ENCODE assay signal across 21 cellular contexts in genomic region chr2:157184161-157184910, GRCh38.
DNase-seq lines count a peak whose midpoint lies in the region; ATAC-seq and TF ChIP-seq lines count a peak whose summit lies in the region.
"Had no signal": no experiment of that assay in that cellular context is flagged by ENCODE, and none has a peak within 500 bp of the region (broad histone marks: within the 10 kb centered on the region; RNA-seq: fewer than 3 reads in every experiment).

No MANE protein-coding gene starts in this region.

- H3K9me3 ChIP-seq in SK-N-SH (no peaks in the 10 kb centered on the region), transverse colon (no peaks in the 10 kb centered on the region)

- H3K36me3 ChIP-seq in SK-N-SH (replicated peaks in 1 of 2; ENCODE audit: control insufficient read depth in 1 of 2, insufficient read depth in 2 of 2, low read length in 1 of 2) (no peaks in the 10 kb centered on the region), transverse colon (no peaks in the 10 kb centered on the region)

- no peaks in the 10 kb centered on the region for H3K9me2 ChIP-seq in SK-N-SH

- no peak for TF ChIP-seq RAD21 in SK-N-SH (IDR thresholded peaks at IDR 0.05; ENCODE audit: low read length)

- POLR2A ChIA-PET in SK-N-SH (lab: Yijun Ruan, JAX): no interaction called here

- in situ Hi-C loops in astrocyte of the spinal cord (cut with HindIII; ENCODE audit: low sequenced_read_pairs): no loop called here
- in situ Hi-C loops in transverse colon (cut with MboI; ENCODE audit: low pct_ligation_motif_present in 1 of 4, low pct_unique_long_range_greater_than_20kb in 1 of 4, low sequenced_read_pairs in 3 of 4): loop anchor here in 2 of 4 donors (25.0 kb wide), 1 partner anchor 1797 kb away; no protein-coding TSS in a partner anchor

- no peak for TF ChIP-seq POLR2A in transverse colon (IDR thresholded peaks at IDR 0.05)

- H3F3A ChIP-seq in SK-N-SH (replicated peaks; ENCODE audit: insufficient read depth): peaks cover 29% of the 10 kb centered on the region

- H3K79me2 ChIP-seq in SK-N-SH (ENCODE audit: insufficient read depth): no peaks in the 10 kb centered on the region

- no peak for TF ChIP-seq CTCF in SK-N-SH (IDR thresholded peaks at IDR 0.05)
- TF ChIP-seq CTCF in astrocyte of the spinal cord (IDR thresholded peaks at IDR 0.05; ENCODE audit: low read depth, low read length): no peak
- TF ChIP-seq CTCF in fibroblast of the aortic adventitia (IDR thresholded peaks at IDR 0.05; ENCODE audit: insufficient read depth, low read length): no peak
- no peak for TF ChIP-seq CTCF in transverse colon (IDR thresholded peaks at IDR 0.05)

- H3K9ac ChIP-seq in SK-N-SH: no peak overlapping the region

- H3K4me2 ChIP-seq in SK-N-SH: no peak overlapping the region

- ATAC-seq in SK-N-SH treated with all-trans-retinoic acid at 6 μM for 48 hours (no peak), HG03135 (IDR thresholded peaks at IDR 0.05; ENCODE audit: unreplicated experiment) (no peak), GM19023 (IDR thresholded peaks at IDR 0.05; ENCODE audit: unreplicated experiment) (no peak)

- no peak overlapping the region for H2AFZ ChIP-seq in SK-N-SH (ENCODE audit: low read depth)

- CTCF ChIA-PET in SK-N-SH (lab: Yijun Ruan, JAX): no interaction called here

- DNase-seq in SK-N-SH (no peak), astrocyte of the spinal cord (ENCODE audit: low read depth, low spot score) (peak; percentile 48), fibroblast of the aortic adventitia (ENCODE audit: low read depth) (peak; percentile 40), DMS114 treated with DMSO at 0.1 percent for 48 hours (lab: John Stamatoyannopoulos, UW; ENCODE audit: unreplicated experiment) (no peak), transverse colon (no peak)
- DNase-seq: activated CD4-positive, alpha-beta memory T cell treated with anti-CD3 and anti-CD28 coated beads for 36 hours; activated CD4-positive, CD25-positive, alpha-beta regulatory T cell treated with anti-CD3 and anti-CD28 coated beads, Interleukin-2, amount 50 U/mL, for 72 hours; activated CD8-positive, alpha-beta memory T cell treated with anti-CD3 and anti-CD28 coated beads, Interleukin-2, amount 50 U/mL, for 4 hours; activated naive CD4-positive, alpha-beta T cell treated with Interleukin-2 at 50 U/mL for 16 hours; CD4-positive, CD25-positive, alpha-beta regulatory T cell; H9; NCI-H1417; NCI-H2081; NCI-H2227 treated with DMSO at 0.1 percent for 48 hours; NCI-H526 treated with DMSO at 0.1 percent for 48 hours; stimulated activated CD4-positive, alpha-beta T cell treated with anti-CD3 and anti-CD28 coated beads, Interleukin-15, amount 100 ng/mL, for 24 hours; stimulated activated CD4-positive, alpha-beta T cell treated with anti-CD3 and anti-CD28 coated beads, Interleukin-4, amount 100 ng/mL, for 4 hours had no signal

- no peaks in the 10 kb centered on the region for H4K20me1 ChIP-seq in SK-N-SH (ENCODE audit: insufficient read depth)

- H3K27me3 ChIP-seq in SK-N-SH (ENCODE audit: insufficient read depth) (no peaks in the 10 kb centered on the region), transverse colon (no peaks in the 10 kb centered on the region)

- peaks cover 0 to 10% of the 10 kb centered on the region in 2 experiments; a peak in 3 of 4 replicates for H3K4me1 ChIP-seq in SK-N-SH (ENCODE audit: control insufficient read depth in 1 of 2, insufficient read depth in 2 of 2, low read depth in 1 of 2, low read length in 1 of 2)
- H3K4me1 ChIP-seq in transverse colon: no peaks in the 10 kb centered on the region

- TF ChIP-seq EP300 in SK-N-SH (IDR thresholded peaks at IDR 0.05; ENCODE audit: borderline replicate concordance in 1 of 2, low read depth in 1 of 2, low read length in 1 of 2) (no peak), transverse colon (IDR thresholded peaks at IDR 0.05; ENCODE audit: low read depth) (no peak)

- WGBS in SK-N-SH (ENCODE audit: low lambda C conversion rate): 65% methylated on average over 3 of the region's 3 CpGs
- 80 to 81% methylated on average over 2 to 3 of the region's 3 CpGs for WGBS in transverse colon (ENCODE audit: low coverage in 1 of 2), 2 donors

- intact Hi-C loops in transverse colon (cut with DNase I; ENCODE audit: low total_unique reads): no loop called here

- H3K27ac ChIP-seq in SK-N-SH (ENCODE audit: low read depth in 2 of 2, low read length in 1 of 2) (peak overlapping the region in 1 of 2 experiments; percentile 94; a peak in 1 of 4 replicates), transverse colon (no peak overlapping the region)
- H3K27ac ChIP-seq: HL-60 had no signal

- H3K4me3 ChIP-seq in SK-N-SH (ENCODE audit: low read depth in 2 of 2, low read length in 1 of 2): no peak overlapping the region
- no peak overlapping the region for H3K4me3 ChIP-seq in astrocyte of the spinal cord (ENCODE audit: low read depth, low read length)
- no peak overlapping the region for H3K4me3 ChIP-seq in fibroblast of the aortic adventitia (ENCODE audit: low read depth, low read length)
- no peak overlapping the region for H3K4me3 ChIP-seq in transverse colon

TF ChIP-seq in SK-N-SH, 30 proteins besides CTCF, POLR2A, EP300 and RAD21:
- TF ChIP-seq ELF1 (IDR thresholded peaks at IDR 0.05): no peak
- TF ChIP-seq NFIC (IDR thresholded peaks at IDR 0.05; ENCODE audit: borderline replicate concordance): no peak
- TF ChIP-seq JUND (IDR thresholded peaks at IDR 0.05): 0 out of 2 replicates have a peak, but pooled peaks have one; percentile 3
- TF ChIP-seq FOSL2 (IDR thresholded peaks at IDR 0.05; ENCODE audit: borderline replicate concordance, low read depth): peak; percentile 5; the same call in 1 of the 2 replicates
- TF ChIP-seq TCF12 (IDR thresholded peaks at IDR 0.05): peak; percentile 27; the same call in 1 of the 2 replicates
- TF ChIP-seq MAX (IDR thresholded peaks at IDR 0.05; ENCODE audit: low read depth): no peak

TF ChIP-seq in SK-N-SH treated with all-trans-retinoic acid at 6 μM for 48 hours, 23 proteins besides CTCF, POLR2A, EP300 and RAD21:
- TF ChIP-seq OSR1 (CRISPR knock-in tag; IDR thresholded peaks at IDR 0.05): no peak
- TF ChIP-seq CREB5 (CRISPR knock-in tag; IDR thresholded peaks at IDR 0.05; ENCODE audit: low read depth): no peak
- no peak for TF ChIP-seq ZNF565 (CRISPR knock-in tag; conservative IDR thresholded peaks at IDR 0.05; ENCODE audit: low read depth)
- no peak for TF ChIP-seq ZNF70 (CRISPR knock-in tag; IDR thresholded peaks at IDR 0.05)
- no peak for TF ChIP-seq ZNF8 (CRISPR knock-in tag; IDR thresholded peaks at IDR 0.05)
- TF ChIP-seq CSRNP3 (CRISPR knock-in tag; IDR thresholded peaks at IDR 0.05): no peak
- no peak for TF ChIP-seq POU6F1 (CRISPR knock-in tag; IDR thresholded peaks at IDR 0.05; ENCODE audit: borderline replicate concordance, low read depth)

Comparison
In these comparisons a context has a peak if more than half of its experiments do, and no peak if none do; other contexts are left out.
1. DNase-seq: peak in astrocyte of the spinal cord (single experiment) and fibroblast of the aortic adventitia (single experiment); none in SK-N-SH (single experiment), DMS114 treated with DMSO at 0.1 percent for 48 hours (single experiment) and transverse colon (single experiment).